Comparison of ENCODE assay signal across 21 cellular contexts in the genomic region with DNA sequence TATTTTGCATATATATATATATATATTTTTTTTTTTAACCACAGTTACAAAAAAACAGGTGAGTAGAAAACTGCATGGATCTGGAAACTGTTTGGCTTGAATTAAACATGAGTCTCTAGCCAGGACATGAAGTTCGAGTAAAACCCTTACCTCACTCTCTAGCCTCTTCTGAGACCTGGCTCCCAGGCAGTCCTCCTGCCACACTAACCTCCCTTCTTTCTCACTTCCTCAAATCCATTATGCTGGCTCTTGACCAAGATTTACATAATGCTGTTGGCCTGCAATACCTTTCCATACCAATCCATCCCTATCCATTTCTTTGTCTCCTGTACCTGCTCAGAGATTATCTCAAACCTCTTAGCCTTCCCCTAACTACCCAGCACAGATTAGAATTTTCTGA. TPM values are rescaled to one million over a fixed set of nuclear protein-coding genes. Genes with fewer than 3 reads are reported as not detected.
A peak's percentile ranks its signal among the peaks of the same experiment; 100 is the strongest.
DNase-seq lines count a peak whose midpoint lies in the region; ATAC-seq, FAIRE-seq and TF ChIP-seq lines count a peak whose summit lies in the region.
"Had no signal": no experiment of that assay in that cellular context is flagged by ENCODE, and none has a peak within 500 bp of the region (broad histone marks: within the 10 kb centered on the region; RNA-seq: fewer than 3 reads in every experiment).

No MANE protein-coding gene starts in this region.

- H3K4me3 ChIP-seq in Karpas-422 (ENCODE audit: low read length): no peak overlapping the region
- no peak overlapping the region for H3K4me3 ChIP-seq in bronchial epithelial cell (ENCODE audit: low read depth, low read length)
- H3K4me3 ChIP-seq: body of pancreas, gastroesophageal sphincter, pancreas, suprapubic skin had no signal

- peaks cover 7% of the 10 kb centered on the region; the same call in 1 of the 2 replicates for H3K79me2 ChIP-seq in Karpas-422 (ENCODE audit: low read length)

- H3K4me2 ChIP-seq in Karpas-422 (ENCODE audit: low read depth, low read length, poor library complexity, severe bottlenecking): no peak overlapping the region

- no peak for TF ChIP-seq CTCF in bronchial epithelial cell (IDR thresholded peaks at IDR 0.05; ENCODE audit: insufficient read depth, low read length, severe bottlenecking)

- H3K27me3 ChIP-seq in Karpas-422 (ENCODE audit: low read length) (no peaks in the 10 kb centered on the region), bronchial epithelial cell (ENCODE audit: control insufficient read depth, insufficient read depth, low read length) (no peaks in the 10 kb centered on the region)
- H3K27me3 ChIP-seq: body of pancreas, gastroesophageal sphincter, pancreas, suprapubic skin had no signal

- H3K36me3 Mint-ChIP-seq in activated T-cell treated with anti-CD3 and anti-CD28 coated beads, Interleukin-2, amount 50 U/mL, for 4 hours (ENCODE audit: insufficient read depth): peaks cover 15% of the 10 kb centered on the region

- no peaks in the 10 kb centered on the region for H3K9me3 ChIP-seq in Karpas-422 (ENCODE audit: low read length)
- H3K9me3 ChIP-seq: body of pancreas, gastroesophageal sphincter, pancreas, suprapubic skin had no signal

- no peaks in the 10 kb centered on the region for H4K20me1 ChIP-seq in Karpas-422 (ENCODE audit: insufficient read depth, low read depth, low read length)

- peak; percentile 46 for DNase-seq in Karpas-422
- peak; percentile 11 for DNase-seq in bronchial epithelial cell (ENCODE audit: low read depth)
- no peak for DNase-seq in H4 (ENCODE audit: low spot score)
- no peak for DNase-seq in activated T-cell treated with anti-CD3 and anti-CD28 coated beads, Interleukin-2, amount 50 U/mL, for 4 hours
- no peak for DNase-seq in activated naive CD4-positive, alpha-beta T cell treated with Interleukin-2 at 50 U/mL for 16 hours
- DNase-seq: activated CD4-positive, alpha-beta T cell treated with anti-CD3 and anti-CD28 coated beads, Interleukin-2, amount 10 ng/mL, durations not matched to agents 24 days and 14 days; body of pancreas; cortex of kidney; EL; left ventricle myocardium superior; NK-92 treated with Interleukin-12 subunit alpha and Interleukin-12 subunit beta, amount 100 ng/mL, for 24 hours; pancreas; SHP77 treated with DMSO at 0.1 percent for 48 hours; stimulated activated CD4-positive, alpha-beta T cell treated with anti-CD3 and anti-CD28 coated beads, Interleukin-2, amount 100 ng/mL, for 48 hours had no signal

- H3K9ac ChIP-seq in Karpas-422 (ENCODE audit: low read length): no peak overlapping the region

- H3K36me3 ChIP-seq in Karpas-422 (ENCODE audit: insufficient read depth, low read length): peaks cover 25% of the 10 kb centered on the region; the same call in 1 of the 2 replicates
- H3K36me3 ChIP-seq in bronchial epithelial cell (ENCODE audit: control insufficient read depth, insufficient read depth, low read length): peaks cover 1% of the 10 kb centered on the region
- H3K36me3 ChIP-seq: pancreas had no signal

- no peak overlapping the region for H3K27ac ChIP-seq in Karpas-422 (ENCODE audit: low read length)
- H3K27ac ChIP-seq: body of pancreas, epithelial cell of prostate, gastroesophageal sphincter, pancreas, suprapubic skin had no signal

- H3K4me3 Mint-ChIP-seq in activated T-cell treated with anti-CD3 and anti-CD28 coated beads, Interleukin-2, amount 50 U/mL, for 4 hours: no peak overlapping the region
- H3K4me3 Mint-ChIP-seq: activated CD4-positive, alpha-beta T cell treated with anti-CD3 and anti-CD28 coated beads, Interleukin-2, amount 10 ng/mL, durations not matched to agents 24 days and 14 days had no signal

- no peaks in the 10 kb centered on the region for H3K4me1 Mint-ChIP-seq in activated T-cell treated with anti-CD3 and anti-CD28 coated beads, Interleukin-2, amount 50 U/mL, for 4 hours (ENCODE audit: low read depth)
- H3K4me1 Mint-ChIP-seq: activated CD4-positive, alpha-beta T cell treated with anti-CD3 and anti-CD28 coated beads, Interleukin-2, amount 10 ng/mL, durations not matched to agents 24 days and 14 days had no signal

- no peaks in the 10 kb centered on the region for H3K27me3 Mint-ChIP-seq in activated T-cell treated with anti-CD3 and anti-CD28 coated beads, Interleukin-2, amount 50 U/mL, for 4 hours (ENCODE audit: low read depth)
- H3K27me3 Mint-ChIP-seq: activated CD4-positive, alpha-beta T cell treated with anti-CD3 and anti-CD28 coated beads, Interleukin-2, amount 10 ng/mL, durations not matched to agents 24 days and 14 days had no signal

- peak; percentile 72 for ATAC-seq in GM18907 (IDR thresholded peaks at IDR 0.05; ENCODE audit: unreplicated experiment)
- ATAC-seq in HG02678 (IDR thresholded peaks at IDR 0.05; ENCODE audit: unreplicated experiment): peak; percentile 50
- ATAC-seq in activated T-cell treated with anti-CD3 and anti-CD28 coated beads, Interleukin-2, amount 50 U/mL, for 4 hours: no peak
- no peak for ATAC-seq in GM18517 (IDR thresholded peaks at IDR 0.05; ENCODE audit: unreplicated experiment)
- ATAC-seq: activated naive CD4-positive, alpha-beta T cell treated with anti-CD3 and anti-CD28 coated beads, Interleukin-2, amount 50 U/mL, for 72 hours; body of pancreas; gastroesophageal sphincter; left ventricle myocardium superior; pancreas had no signal

- no peak overlapping the region for H2AFZ ChIP-seq in Karpas-422 (ENCODE audit: low read length)

- H3K9me2 ChIP-seq in Karpas-422 (replicated peaks; ENCODE audit: insufficient read depth, low read length): no peaks in the 10 kb centered on the region

- no peak for FAIRE-seq in bronchial epithelial cell (lab: Jason Lieb, UNC)
- FAIRE-seq: pancreas had no signal

- no peaks in the 10 kb centered on the region for H3K9me3 Mint-ChIP-seq in activated T-cell treated with anti-CD3 and anti-CD28 coated beads, Interleukin-2, amount 50 U/mL, for 4 hours
- H3K9me3 Mint-ChIP-seq: activated CD4-positive, alpha-beta T cell treated with anti-CD3 and anti-CD28 coated beads, Interleukin-2, amount 10 ng/mL, durations not matched to agents 24 days and 14 days; activated naive CD4-positive, alpha-beta T cell treated with anti-CD3 and anti-CD28 coated beads, Interleukin-2, amount 50 U/mL, for 72 hours had no signal

- H3K4me1 ChIP-seq in Karpas-422 (ENCODE audit: low read length): peaks cover 12% of the 10 kb centered on the region
- H3K4me1 ChIP-seq: body of pancreas, gastroesophageal sphincter, suprapubic skin had no signal

RNA-seq across cellular contexts. Expression of gene PIGN, which starts 34.0 kb away (rescaled TPM):
- total RNA-seq in Karpas-422 (2014; rRNA removed; shearing (Covaris generic); ENCODE audit: low replicate concordance): 33.8 and 68.5 TPM in 2 replicates
- 42.1 and 64.1 TPM in 2 replicates for total RNA-seq in bronchial epithelial cell
- total RNA-seq in H4 (2014; rRNA removed; shearing (Covaris generic)): 27.3 and 28.8 TPM in 2 replicates
- total RNA-seq in activated T-cell treated with anti-CD3 and anti-CD28 coated beads, Interleukin-2, amount 50 U/mL, for 4 hours: 10 to 100 TPM; 15.9 to 18.9 (median 17.1) TPM

RNA-seq across cellular contexts. Expression of gene RELCH, which starts 34.2 kb away (rescaled TPM):
- total RNA-seq in Karpas-422 (2014; rRNA removed; shearing (Covaris generic); ENCODE audit: low replicate concordance): 39.4 and 91.9 TPM in 2 replicates
- 29.5 and 50.6 TPM in 2 replicates for total RNA-seq in bronchial epithelial cell
- total RNA-seq in H4 (2014; rRNA removed; shearing (Covaris generic)): 19.4 and 19.7 TPM in 2 replicates
- total RNA-seq in activated T-cell treated with anti-CD3 and anti-CD28 coated beads, Interleukin-2, amount 50 U/mL, for 4 hours: 10 to 100 TPM; 14.6 to 20.2 (median 18.8) TPM

Comparison
In these comparisons a context has a peak if more than half of its experiments do, and no peak if none do; other contexts are left out.
1. ATAC-seq: peak in GM18907 (single experiment) and HG02678 (single experiment); none in activated T-cell treated with anti-CD3 and anti-CD28 coated beads, Interleukin-2, amount 50 U/mL, for 4 hours (0 of 2) and GM18517 (single experiment).
2. DNase-seq: peak in Karpas-422 (single experiment) and bronchial epithelial cell (single experiment); none in H4 (single experiment), activated T-cell treated with anti-CD3 and anti-CD28 coated beads, Interleukin-2, amount 50 U/mL, for 4 hours (single experiment) and activated naive CD4-positive, alpha-beta T cell treated with Interleukin-2 at 50 U/mL for 16 hours (single experiment).